In genomic region chr21:36705679-36706481, GRCh38 we compare ENCODE assay signal across 12 cellular contexts. TPM values are rescaled to one million over a fixed set of nuclear protein-coding genes. Genes with fewer than 3 reads are reported as not detected.
DNase-seq lines count a peak whose midpoint lies in the region; ATAC-seq and TF ChIP-seq lines count a peak whose summit lies in the region.
"Had no signal": no experiment of that assay in that cellular context is flagged by ENCODE, and none has a peak within 500 bp of the region (broad histone marks: within the 10 kb centered on the region; RNA-seq: fewer than 3 reads in every experiment).

No MANE protein-coding gene starts in this region.

- H3K79me2 ChIP-seq in PC-9 (ENCODE audit: low read depth), result peaks cover 92% of the 10 kb centered on the region

- no peak overlapping the region for H2AFZ ChIP-seq in PC-9

- H3K36me3 ChIP-seq in PC-9 (ENCODE audit: low read depth), result peaks cover under 1% of the 10 kb centered on the region; the same call in 1 of the 2 replicates
- H3K36me3 ChIP-seq: ascending aorta had no signal

- CTCF ChIA-PET in PC-9 (lab: Charles Lee), result no interaction called here

- H3K27ac ChIP-seq in PC-9, result no peak overlapping the region
- H3K27ac ChIP-seq: ascending aorta, KMS-11 had no signal

- H3F3A ChIP-seq in PC-9 (ENCODE audit: insufficient read depth, low read depth), result no peaks in the 10 kb centered on the region; the same call in 1 of the 2 replicates

- 0 out of 2 replicates have a peak, but pooled peaks cover 10% of the 10 kb centered on the region for H3K4me1 ChIP-seq in PC-9 (replicated peaks; ENCODE audit: insufficient read depth)

- intact Hi-C loops in PC-9 (cut with micrococcal nuclease; ENCODE audit: unreplicated experiment), result no loop called here

- no peaks in the 10 kb centered on the region for H3K9me3 ChIP-seq in PC-9 (ENCODE audit: insufficient read depth, low read depth)
- H3K9me3 ChIP-seq: ascending aorta had no signal

- in situ Hi-C loops in astrocyte of the spinal cord (cut with HindIII; ENCODE audit: low sequenced_read_pairs), result no loop called here

- no peak for ATAC-seq in GM18517 (IDR thresholded peaks at IDR 0.05; ENCODE audit: unreplicated experiment)
- no peak for ATAC-seq in HG03342 (IDR thresholded peaks at IDR 0.05; ENCODE audit: unreplicated experiment)

- DNase-seq in AG09319 (ENCODE audit: extremely low read depth, low read depth) (no peak), astrocyte of the spinal cord (ENCODE audit: low read depth, low spot score) (no peak), left kidney (ENCODE audit: low read depth, low spot score) (peak; percentile 72), PC-9 (no peak), OCI-M1 (lab: John Stamatoyannopoulos, UW) (no peak)
- DNase-seq: NCI-H226, SIG-M5 had no signal

- peaks cover 32% of the 10 kb centered on the region for H4K20me1 ChIP-seq in PC-9 (ENCODE audit: insufficient read depth)

- no TSS peak for BruUV-seq in PC-9 (replicated peaks; lab: Mats Ljungman, UMichigan)

- H3K4me2 ChIP-seq in PC-9, result no peak overlapping the region
- H3K4me2 ChIP-seq: KMS-11 had no signal

- no peaks in the 10 kb centered on the region for H3K27me3 ChIP-seq in PC-9 (ENCODE audit: insufficient read depth, low read depth)

- POLR2A ChIA-PET in PC-9 (lab: Charles Lee; ENCODE audit: unreplicated experiment), result no interaction called here

- TF ChIP-seq CTCF in AG09319 (IDR thresholded peaks at IDR 0.05; ENCODE audit: low read depth, low read length) (peak; percentile 4; the same call in 1 of the 2 replicates), GM12875 (IDR thresholded peaks at IDR 0.05; ENCODE audit: borderline replicate concordance, insufficient read depth, low read depth, low read length) (peak; percentile 47), astrocyte of the spinal cord (IDR thresholded peaks at IDR 0.05; ENCODE audit: low read depth, low read length) (peak; percentile 14), PC-9 (conservative IDR thresholded peaks at IDR 0.05) (no peak)

- H3K9me2 ChIP-seq in PC-9 (ENCODE audit: insufficient read depth), result no peaks in the 10 kb centered on the region

- no peak overlapping the region for H3K4me3 ChIP-seq in GM12875 (ENCODE audit: low read depth, low read length)
- H3K4me3 ChIP-seq in astrocyte of the spinal cord (ENCODE audit: low read depth, low read length), result no peak overlapping the region
- H3K4me3 ChIP-seq in PC-9, result no peak overlapping the region

RNA-seq across cellular contexts. Expression of gene SIM2, which starts 7.0 kb away (rescaled TPM):
- total RNA-seq in PC-9 (2021), result 17.9 and 18.5 TPM in 2 replicates
- total RNA-seq: ascending aorta had no signal
